8 cellular contexts compared by ENCODE assay signal in the genomic region with DNA sequence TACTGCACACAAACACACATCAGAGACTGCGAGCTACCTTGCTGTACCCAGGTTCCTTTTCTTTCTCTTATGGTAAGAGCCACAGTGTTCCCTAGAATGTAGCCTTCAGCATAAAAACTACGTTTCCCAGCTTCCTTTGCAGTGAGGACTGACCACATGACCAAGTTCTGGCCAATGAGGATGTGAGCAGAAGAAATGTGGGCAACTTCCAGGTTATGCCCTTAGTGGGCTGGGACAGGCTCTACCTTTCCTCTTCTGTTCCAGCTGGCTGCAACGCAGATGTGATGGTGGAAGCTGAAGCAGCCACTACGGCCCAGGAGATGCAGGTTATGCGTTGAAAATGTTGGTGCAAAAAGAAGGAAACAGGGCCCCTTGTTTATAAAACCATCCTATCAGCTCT.
DNase-seq lines count a peak whose midpoint lies in the region; ATAC-seq, FAIRE-seq and TF ChIP-seq lines count a peak whose summit lies in the region.

No MANE protein-coding gene starts in this region.

- no peak for TF ChIP-seq POLR2A in H54 (IDR thresholded peaks at IDR 0.05; ENCODE audit: low read depth, low read length)

- ATAC-seq in GM21619 (IDR thresholded peaks at IDR 0.05; ENCODE audit: unreplicated experiment) (no peak), HG03108 (IDR thresholded peaks at IDR 0.05; ENCODE audit: unreplicated experiment) (no peak), HG02642 (IDR thresholded peaks at IDR 0.05; ENCODE audit: poor library complexity, unreplicated experiment) (no peak)

- peak; percentile 76 for DNase-seq in D341Med (ENCODE audit: low spot score)
- DNase-seq in H54 (ENCODE audit: insufficient read length, low spot score), result peak; percentile 54
- peak; percentile 16 to 28 for DNase-seq in SHP77 (lab: John Stamatoyannopoulos, UW)
- DNase-seq in germinal center (ENCODE audit: low spot score), result peak; percentile 82
- no peak for DNase-seq in activated effector memory CD4-positive, alpha-beta T cell treated with anti-CD3 and anti-CD28 coated beads, Interleukin-2, amount 50 U/mL, for 16 hours

- no peak for FAIRE-seq in H54 (lab: Jason Lieb, UNC)
